In the genomic region with DNA sequence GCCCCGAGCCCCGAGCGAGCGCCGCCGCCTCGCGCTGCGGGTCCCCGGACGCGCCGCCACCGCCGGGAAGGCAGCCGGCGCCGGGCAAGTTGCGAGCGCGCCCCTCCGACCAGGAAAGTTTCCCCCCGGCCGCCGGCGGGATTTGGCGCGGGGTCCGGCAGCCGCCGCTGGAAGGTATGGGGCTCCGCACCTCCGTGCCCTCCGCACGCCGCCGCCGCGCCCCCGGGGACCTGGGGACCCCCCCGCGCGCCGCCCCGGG, we compare ENCODE assay signal across 10 cellular contexts. TPM values are rescaled to one million over a fixed set of nuclear protein-coding genes. Genes with fewer than 3 reads are reported as not detected.
DNase-seq lines count a peak whose midpoint lies in the region; ATAC-seq and TF ChIP-seq lines count a peak whose summit lies in the region.
"Had no signal": no experiment of that assay in that cellular context is flagged by ENCODE, and none has a peak within 500 bp of the region (broad histone marks: within the 10 kb centered on the region; RNA-seq: fewer than 3 reads in every experiment).

No MANE protein-coding gene starts in this region.

- no peak for ATAC-seq in lower lobe of right lung
- no peak for ATAC-seq in HG02885 (IDR thresholded peaks at IDR 0.05; ENCODE audit: poor library complexity, unreplicated experiment)

- H3K4me1 ChIP-seq in adipocyte (ENCODE audit: control insufficient read depth, insufficient read depth, low read length): peaks cover 6% of the 10 kb centered on the region
- H3K4me1 ChIP-seq in lower lobe of right lung: peaks cover 43% of the 10 kb centered on the region
- H3K4me1 ChIP-seq in transverse colon: peaks cover 5 to 29% (median 13%) of the 10 kb centered on the region in 4 donors

- no peak for TF ChIP-seq POLR2A in transverse colon (IDR thresholded peaks at IDR 0.05)

- DNase-seq in activated T-cell treated with anti-CD3 and anti-CD28 coated beads, Interleukin-2, amount 50 U/mL, for 1 hour: peak; percentile 45
- DNase-seq in activated T-cell treated with anti-CD3 and anti-CD28 coated beads for 4 hours: no peak
- peak; percentile 16 for DNase-seq in adipocyte (ENCODE audit: low read depth)
- DNase-seq in lower lobe of right lung: no peak
- no peak for DNase-seq in transverse colon
- DNase-seq in stimulated activated CD4-positive, alpha-beta T cell treated with anti-CD3 and anti-CD28 coated beads, Interleukin-15, amount 100 ng/mL, for 24 hours: no peak
- no peak for DNase-seq in NCI-H510A (lab: John Stamatoyannopoulos, UW)
- DNase-seq: SHP77 had no signal

- H3K9ac ChIP-seq in adipocyte (ENCODE audit: low read length): no peak overlapping the region

- H3K27ac ChIP-seq in lower lobe of right lung (peak overlapping the region; percentile 68), transverse colon (peak overlapping the region; percentile 60 to 89 (median 79))

- intact Hi-C loops in lower lobe of right lung (cut with DNase I): no loop called here
- intact Hi-C loops in transverse colon (cut with DNase I; ENCODE audit: low total_unique reads): loop anchor here (5.0 kb wide), 2 partner anchors 50 to 100 kb away; no protein-coding TSS in a partner anchor

- H3K9me3 ChIP-seq in adipocyte (ENCODE audit: control insufficient read depth, low read length) (no peaks in the 10 kb centered on the region), lower lobe of right lung (no peaks in the 10 kb centered on the region), transverse colon (no peaks in the 10 kb centered on the region)

- TF ChIP-seq EP300 in transverse colon (IDR thresholded peaks at IDR 0.05; ENCODE audit: low read depth): no peak

- H3K36me3 ChIP-seq in adipocyte (ENCODE audit: control insufficient read depth, insufficient read depth, low read length, severe bottlenecking) (no peaks in the 10 kb centered on the region), lower lobe of right lung (no peaks in the 10 kb centered on the region), transverse colon (no peaks in the 10 kb centered on the region)

- in situ Hi-C loops in transverse colon (cut with MboI; ENCODE audit: low pct_ligation_motif_present in 1 of 4, low pct_unique_long_range_greater_than_20kb in 1 of 4, low sequenced_read_pairs in 3 of 4): loop anchor here in 2 of 4 donors (5.0 to 25.0 kb wide), 2 partner anchors 160 to 165 kb away; no protein-coding TSS in a partner anchor

- H3K27me3 ChIP-seq in adipocyte (replicated peaks; ENCODE audit: control insufficient read depth, insufficient read depth, low read length) (peaks cover 62% of the 10 kb centered on the region), lower lobe of right lung (ENCODE audit: low read depth) (peaks cover 33% of the 10 kb centered on the region), transverse colon (peaks cover 53% of the 10 kb centered on the region)

- WGBS in transverse colon (ENCODE audit: low coverage in 1 of 2), 2 donors: 1% methylated on average over 14 of the region's 45 CpGs; no CpG with 5 or more reads in 1 of the 2 donors

- peak overlapping the region; percentile 60 for H3K4me3 ChIP-seq in adipocyte (ENCODE audit: low read length)
- peak overlapping the region; percentile 68 for H3K4me3 ChIP-seq in lower lobe of right lung
- peak overlapping the region; percentile 45 to 83 (median 63) for H3K4me3 ChIP-seq in transverse colon

- TF ChIP-seq CTCF in lower lobe of right lung (IDR thresholded peaks at IDR 0.05) (no peak), transverse colon (IDR thresholded peaks at IDR 0.05) (no peak)

RNA-seq across cellular contexts. Expression of a gene that starts 0.3 kb away (rescaled TPM):
- 38.4 TPM for total RNA-seq in lower lobe of right lung
- 10 to 100 TPM in 1 of 4 donors, 1 to 10 TPM in 3; 2.6 to 28.9 (median 4.9) TPM for total RNA-seq in transverse colon
- total RNA-seq: HT-29 had no signal

Comparison
In these comparisons a context has a peak if more than half of its experiments do, and no peak if none do; other contexts are left out.
1. DNase-seq: peak in activated T-cell treated with anti-CD3 and anti-CD28 coated beads, Interleukin-2, amount 50 U/mL, for 1 hour (single experiment) and adipocyte (single experiment); none in activated T-cell treated with anti-CD3 and anti-CD28 coated beads for 4 hours (single experiment), lower lobe of right lung (single experiment), transverse colon (single experiment), stimulated activated CD4-positive, alpha-beta T cell treated with anti-CD3 and anti-CD28 coated beads, Interleukin-15, amount 100 ng/mL, for 24 hours (single experiment) and NCI-H510A (single experiment).
2. Peak in every context shown above with its lines, with median percentiles within 50 percentile points of each other: H3K4me3 ChIP-seq.